26 cellular contexts compared by ENCODE assay signal in genomic region chr5:38731461-38731860, GRCh38.
"Had no signal": no experiment of that assay in that cellular context is flagged by ENCODE, and none has a peak within 500 bp of the region (broad histone marks: within the 10 kb centered on the region; RNA-seq: fewer than 3 reads in every experiment).

No MANE protein-coding gene starts in this region.

- H2AFZ ChIP-seq: hepatocyte had no signal

- H3K4me2 ChIP-seq: hepatocyte had no signal

- H3K9me3 ChIP-seq: heart right ventricle, left lung, lower lobe of right lung, mucosa of descending colon, ovary, right atrium auricular region, tibial nerve, uterus had no signal

- H3K9me3 Mint-ChIP-seq: natural killer cell treated with Interleukin-12 subunit alpha and Interleukin-12 subunit beta and Interleukin-15 and Interleukin-18, amount 100 ng/mL, for 72 hours; stimulated activated naive CD8-positive, alpha-beta T cell treated with anti-CD3 and anti-CD28 coated beads, Interleukin-15, amount 100 ng/mL, for 72 hours; type B pancreatic cell had no signal

- H3K4me1 Mint-ChIP-seq: naive thymus-derived CD4-positive, alpha-beta T cell; stimulated activated naive CD8-positive, alpha-beta T cell treated with anti-CD3 and anti-CD28 coated beads, Interleukin-15, amount 100 ng/mL, for 72 hours had no signal

- H3K27ac ChIP-seq: heart right ventricle, hepatocyte, left lung, lower lobe of right lung, ovary, right atrium auricular region, skin epidermis, tibial nerve, uterus had no signal

- H3K4me3 ChIP-seq: heart right ventricle, hepatocyte, left lung, lower lobe of right lung, mucosa of descending colon, ovary, right atrium auricular region, skin epidermis, tibial nerve, uterus had no signal

- H3K27ac Mint-ChIP-seq: naive thymus-derived CD4-positive, alpha-beta T cell; natural killer cell treated with Interleukin-12 subunit alpha and Interleukin-12 subunit beta and Interleukin-15 and Interleukin-18, amount 100 ng/mL, for 72 hours; progenitor cell of endocrine pancreas; stimulated activated naive CD8-positive, alpha-beta T cell treated with anti-CD3 and anti-CD28 coated beads, Interleukin-15, amount 100 ng/mL, for 72 hours; type B pancreatic cell had no signal

- ATAC-seq: heart right ventricle; left colon; left lung; lower lobe of right lung; mucosa of descending colon; naive thymus-derived CD4-positive, alpha-beta T cell; sciatic nerve; stimulated activated naive CD8-positive, alpha-beta T cell treated with anti-CD3 and anti-CD28 coated beads, Interleukin-15, amount 100 ng/mL, for 72 hours had no signal

- H3K27me3 Mint-ChIP-seq: type B pancreatic cell had no signal

- H3K27me3 ChIP-seq: heart right ventricle, hepatocyte, left lung, ovary, right atrium auricular region, tibial nerve, uterus had no signal

- DNase-seq: heart right ventricle; islet precursor cell; left colon; left lung; lower lobe of right lung; mammary epithelial cell; midbrain; mucosa of descending colon; naive thymus-derived CD4-positive, alpha-beta T cell; ovary; stimulated activated CD4-positive, alpha-beta T cell treated with anti-CD3 and anti-CD28 coated beads, Interleukin-12 subunit alpha, Interleukin-12 subunit beta, amount 100 ng/mL, for 4 hours; stimulated activated CD4-positive, alpha-beta T cell treated with anti-CD3 and anti-CD28 coated beads, Interleukin-15, amount 100 ng/mL, for 24 hours; stimulated activated CD4-positive, alpha-beta T cell treated with anti-CD3 and anti-CD28 coated beads, Interleukin-2, amount 100 ng/mL, for 24 hours; stimulated activated CD4-positive, alpha-beta T cell treated with anti-CD3 and anti-CD28 coated beads, Interleukin-4, amount 100 ng/mL, for 1 hour; stimulated activated naive CD4-positive, alpha-beta T cell treated with Interleukin-2 at 50 U/mL for 16 hours; stimulated activated naive CD8-positive, alpha-beta T cell treated with anti-CD3 and anti-CD28 coated beads, Interleukin-15, amount 100 ng/mL, for 72 hours; substantia nigra; uterus had no signal

- H3K79me2 ChIP-seq: hepatocyte had no signal

- H3K36me3 Mint-ChIP-seq: naive thymus-derived CD4-positive, alpha-beta T cell; natural killer cell treated with Interleukin-12 subunit alpha and Interleukin-12 subunit beta and Interleukin-15 and Interleukin-18, amount 100 ng/mL, for 72 hours; type B pancreatic cell had no signal

- H3K4me3 Mint-ChIP-seq: naive thymus-derived CD4-positive, alpha-beta T cell; natural killer cell treated with Interleukin-12 subunit alpha and Interleukin-12 subunit beta and Interleukin-15 and Interleukin-18, amount 100 ng/mL, for 72 hours; stimulated activated naive CD8-positive, alpha-beta T cell treated with anti-CD3 and anti-CD28 coated beads, Interleukin-15, amount 100 ng/mL, for 72 hours; type B pancreatic cell had no signal

- H3K4me1 ChIP-seq: heart right ventricle, left lung, lower lobe of right lung, right atrium auricular region, tibial nerve, uterus had no signal

- H3K36me3 ChIP-seq: heart right ventricle, left lung, lower lobe of right lung, ovary, right atrium auricular region, tibial nerve, uterus had no signal
